Comparison of ENCODE assay signal across 5 cellular contexts in the genomic region with DNA sequence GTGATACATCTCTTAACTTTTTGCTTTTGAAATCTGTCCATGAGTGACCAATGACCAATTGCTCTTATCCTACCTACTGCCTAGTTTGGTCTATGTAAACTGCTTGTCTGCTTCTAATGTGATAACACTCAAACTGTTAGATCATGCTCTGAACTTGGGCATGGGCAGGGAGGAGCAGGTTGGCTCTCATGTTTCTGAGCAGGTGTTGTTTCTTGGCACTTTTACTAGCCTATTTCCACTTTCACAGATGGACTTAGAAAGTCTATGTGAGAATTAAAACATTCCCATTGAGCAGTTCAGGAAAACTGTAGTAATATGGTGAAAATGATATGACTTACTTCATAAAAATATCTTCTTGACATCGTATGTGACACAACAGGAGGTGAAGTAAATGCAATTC.
"Had no signal": no experiment of that assay in that cellular context is flagged by ENCODE, and none has a peak within 500 bp of the region (broad histone marks: within the 10 kb centered on the region; RNA-seq: fewer than 3 reads in every experiment).

No MANE protein-coding gene starts in this region.

- H3K4me3 Mint-ChIP-seq: GM23338, H9 had no signal

- DNase-seq: H9, HCEC 1CT, IMR-90 had no signal

- H3K9me3 Mint-ChIP-seq: GM23338, H9 had no signal

- H3K27ac Mint-ChIP-seq: GM23338, H9 had no signal

- H3K4me1 Mint-ChIP-seq: GM23338 had no signal

- H3K4me3 ChIP-seq: GM23338, K562 had no signal

- ATAC-seq: GM23338, K562 had no signal
